ENCODE assay signal across 8 cellular contexts in the genomic region with DNA sequence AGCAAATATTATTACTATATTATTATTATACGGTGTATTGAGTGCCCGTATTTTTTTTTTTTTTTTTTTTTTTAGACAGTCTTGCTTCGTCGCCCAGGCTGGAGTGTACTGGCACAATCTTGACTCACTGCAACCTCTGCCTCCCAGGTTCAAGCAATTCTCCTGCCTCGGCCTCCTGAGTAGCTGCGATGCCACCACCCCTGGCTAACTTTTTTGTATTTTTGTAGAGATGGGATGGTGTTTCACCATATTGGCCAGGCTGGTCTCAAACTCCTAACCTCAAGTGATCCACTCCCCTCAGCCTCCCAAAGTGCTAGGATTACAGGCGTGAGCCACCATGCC. TPM values are rescaled to one million over a fixed set of nuclear protein-coding genes. Genes with fewer than 3 reads are reported as not detected.
DNase-seq lines count a peak whose midpoint lies in the region; ATAC-seq and TF ChIP-seq lines count a peak whose summit lies in the region.
"Not testable (repeated sequence)": the region's sequence is repeated elsewhere in the genome, so short reads cannot be mapped to it uniquely, and the experiment has no call there.

No MANE protein-coding gene starts in this region.

- BruUV-seq in MCF 10A (replicated peaks; lab: Mats Ljungman, UMichigan) = not testable (repeated sequence)

- H3K4me3 Mint-ChIP-seq in CD4-positive, alpha-beta T cell = peak overlapping the region; percentile 93
- H3K4me3 Mint-ChIP-seq in activated CD8-positive, alpha-beta T cell treated with anti-CD3 and anti-CD28 coated beads, Interleukin-2, amount 10 ng/mL, durations not matched to agents 7 days and 5 days = peak overlapping the region; percentile 89
- H3K4me3 Mint-ChIP-seq in MCF 10A (ENCODE audit: unreplicated experiment) (peak overlapping the region; percentile 96), memory B cell (peak overlapping the region; percentile 92)

- H3K27ac ChIP-seq in CD4-positive, alpha-beta T cell (ENCODE audit: low read depth, low read length) = peak overlapping the region; percentile 90
- peak overlapping the region; percentile 95 for H3K27ac ChIP-seq in psoas muscle
- H3K27ac ChIP-seq in transverse colon = peak overlapping the region; percentile 93 to 97 (median 96)

- not testable (repeated sequence) for TF ChIP-seq POLR2A in transverse colon (IDR thresholded peaks at IDR 0.05)

- peaks cover 55% of the 10 kb centered on the region for H3K4me1 ChIP-seq in psoas muscle
- peaks cover 46 to 72% (median 66%) of the 10 kb centered on the region in 4 donors for H3K4me1 ChIP-seq in transverse colon

- not testable (repeated sequence) for H3K27me3 Mint-ChIP-seq in CD4-positive, alpha-beta T cell; activated CD8-positive, alpha-beta T cell treated with anti-CD3 and anti-CD28 coated beads, Interleukin-2, amount 10 ng/mL, durations not matched to agents 7 days and 5 days (ENCODE audit: low read depth); MCF 10A (ENCODE audit: insufficient read depth, unreplicated experiment); memory B cell

- WGBS in psoas muscle, 3 donors = 44 to 60% (median 59%) methylated on average over 7 of the region's 7 CpGs
- 54 to 69% methylated on average over 6 to 7 of the region's 7 CpGs for WGBS in transverse colon (ENCODE audit: low coverage in 1 of 2), 2 donors

- not testable (repeated sequence) for ATAC-seq in CD4-positive, alpha-beta T cell (ENCODE audit: poor library complexity); activated CD8-positive, alpha-beta T cell treated with anti-CD3 and anti-CD28 coated beads, Interleukin-2, amount 10 ng/mL, durations not matched to agents 7 days and 5 days; memory B cell (ENCODE audit: low read depth); psoas muscle

- H3K27ac Mint-ChIP-seq in CD4-positive, alpha-beta T cell = peak overlapping the region; percentile 97
- H3K27ac Mint-ChIP-seq in activated CD8-positive, alpha-beta T cell treated with anti-CD3 and anti-CD28 coated beads, Interleukin-2, amount 10 ng/mL, durations not matched to agents 7 days and 5 days = peak overlapping the region; percentile 91
- H3K27ac Mint-ChIP-seq in MCF 10A (ENCODE audit: low read depth, unreplicated experiment) (peak overlapping the region; percentile 89), memory B cell (peak overlapping the region; percentile 95)

- H3K36me3 Mint-ChIP-seq in CD4-positive, alpha-beta T cell (ENCODE audit: low read depth); memory B cell: not testable (repeated sequence)
- peaks cover 17% of the 10 kb centered on the region for H3K36me3 Mint-ChIP-seq in activated CD8-positive, alpha-beta T cell treated with anti-CD3 and anti-CD28 coated beads, Interleukin-2, amount 10 ng/mL, durations not matched to agents 7 days and 5 days (ENCODE audit: low read depth)
- peaks cover 27% of the 10 kb centered on the region for H3K36me3 Mint-ChIP-seq in MCF 10A (ENCODE audit: insufficient read depth, unreplicated experiment)

- TF ChIP-seq CTCF in CD4-positive, alpha-beta T cell (IDR thresholded peaks at IDR 0.05); MCF 10A (IDR thresholded peaks at IDR 0.05; ENCODE audit: unreplicated experiment); fibroblast of mammary gland (conservative IDR thresholded peaks at IDR 0.05; ENCODE audit: control insufficient read depth, insufficient read depth, low read depth, low read length); psoas muscle (IDR thresholded peaks at IDR 0.05); transverse colon (IDR thresholded peaks at IDR 0.05): not testable (repeated sequence)

- not testable (repeated sequence) for TF ChIP-seq EP300 in transverse colon (IDR thresholded peaks at IDR 0.05; ENCODE audit: low read depth)

- H3K9me3 ChIP-seq in CD4-positive, alpha-beta T cell (ENCODE audit: control insufficient read depth, low read length); MG63; psoas muscle; transverse colon: not testable (repeated sequence)

- not testable (repeated sequence) for H3K9me3 Mint-ChIP-seq in CD4-positive, alpha-beta T cell; activated CD8-positive, alpha-beta T cell treated with anti-CD3 and anti-CD28 coated beads, Interleukin-2, amount 10 ng/mL, durations not matched to agents 7 days and 5 days (ENCODE audit: insufficient read depth); MCF 10A (ENCODE audit: unreplicated experiment); memory B cell

- H3K27me3 ChIP-seq in CD4-positive, alpha-beta T cell (ENCODE audit: control insufficient read depth, insufficient read depth, low read length); MG63; psoas muscle (ENCODE audit: insufficient read depth in 3 of 3, low read length in 2 of 3); transverse colon: not testable (repeated sequence)

- peaks cover 81% of the 10 kb centered on the region for H3K4me1 Mint-ChIP-seq in CD4-positive, alpha-beta T cell (ENCODE audit: low read depth)
- peaks cover 77% of the 10 kb centered on the region for H3K4me1 Mint-ChIP-seq in activated CD8-positive, alpha-beta T cell treated with anti-CD3 and anti-CD28 coated beads, Interleukin-2, amount 10 ng/mL, durations not matched to agents 7 days and 5 days (ENCODE audit: low read depth)
- H3K4me1 Mint-ChIP-seq in MCF 10A (ENCODE audit: insufficient read depth, unreplicated experiment) = peaks cover 55% of the 10 kb centered on the region
- H3K4me1 Mint-ChIP-seq in memory B cell = peaks cover 64% of the 10 kb centered on the region

- peak overlapping the region; percentile 74 for H3K4me3 ChIP-seq in MG63
- peak overlapping the region; percentile 94 for H3K4me3 ChIP-seq in fibroblast of mammary gland (ENCODE audit: control insufficient read depth, low read depth, low read length)
- peak overlapping the region; percentile 96 for H3K4me3 ChIP-seq in psoas muscle
- H3K4me3 ChIP-seq in transverse colon = peak overlapping the region in 3 of 4 donors; percentile 16 to 84 (median 79)

- in situ Hi-C loops in transverse colon (cut with MboI; ENCODE audit: low pct_ligation_motif_present in 1 of 4, low pct_unique_long_range_greater_than_20kb in 1 of 4, low sequenced_read_pairs in 3 of 4) = loop anchor here in 1 of 4 donors (5.0 kb wide), 1 partner anchor 88 kb away; the partner anchor contains the start of gene SMU1

- peaks cover 13% of the 10 kb centered on the region; the same call in 1 of the 2 replicates for H3K36me3 ChIP-seq in MG63
- H3K36me3 ChIP-seq in psoas muscle (ENCODE audit: insufficient read depth in 1 of 2, low read depth in 1 of 2); transverse colon: not testable (repeated sequence)

- DNase-seq in CD4-positive, alpha-beta T cell; MG63; activated CD8-positive, alpha-beta T cell treated with anti-CD3 and anti-CD28 coated beads, Interleukin-2, amount 10 ng/mL, durations not matched to agents 7 days and 5 days; MCF 10A (ENCODE audit: unreplicated experiment); fibroblast of mammary gland (ENCODE audit: low read depth); memory B cell (ENCODE audit: low spot score in 2 of 2); psoas muscle; transverse colon: not testable (repeated sequence)

- intact Hi-C loops in CD4-positive, alpha-beta T cell (cut with DNase I, micrococcal nuclease) = loop anchor here (2.0 to 10.0 kb wide), 8 partner anchors 16 to 1212 kb away; partner anchors contain the start of genes MYORG (in 1 of the 2), NOL6 (in 1 of the 2), SMIM27 (in 1 of the 2) and TOPORS (in 1 of the 2)
- intact Hi-C loops in MCF 10A (cut with micrococcal nuclease) (loop anchor here (2.0 kb wide), 1 partner anchor 60 kb away; no protein-coding TSS in a partner anchor), psoas muscle (cut with DNase I) (loop anchor here (5.0 kb wide), 3 partner anchors 38 to 83 kb away; no protein-coding TSS in a partner anchor), transverse colon (cut with DNase I; ENCODE audit: low total_unique reads) (loop anchor here (5.0 kb wide), 1 partner anchor 88 kb away; the partner anchor contains the start of gene SMU1)

- CTCF ChIA-PET in CD4-positive, alpha-beta T cell (lab: Charles Lee); MCF 10A (lab: Yijun Ruan, JAX): not testable (repeated sequence)
- CTCF ChIA-PET in activated CD8-positive, alpha-beta T cell treated with anti-CD3 and anti-CD28 coated beads, Interleukin-2, amount 10 ng/mL, durations not matched to agents 7 days and 5 days (lab: Charles Lee) = interaction anchor here (1.0 kb wide), 1 partner anchor 40 kb away, joined by 3 read pairs; no protein-coding TSS in a partner anchor

- POLR2A ChIA-PET in CD4-positive, alpha-beta T cell (lab: Charles Lee) = interaction anchor here (3.7 kb wide), 1 partner anchor 88 kb away, joined by 33 read pairs; the partner anchor contains the start of gene SMU1
- POLR2A ChIA-PET in activated CD8-positive, alpha-beta T cell treated with anti-CD3 and anti-CD28 coated beads, Interleukin-2, amount 10 ng/mL, durations not matched to agents 7 days and 5 days (lab: Charles Lee) = not testable (repeated sequence)
- POLR2A ChIA-PET in MCF 10A (lab: Yijun Ruan, JAX) = interaction anchor here (0.7 to 12.0 kb wide), 8 partner anchors 8 to 99 kb away, joined by 3 to 242 read pairs (median 36); partner anchors contain the start of genes BAG1, CHMP5 and SMU1

RNA-seq across cellular contexts. Expression of gene B4GALT1, which starts 2.2 kb away (rescaled TPM):
- 10 to 100 TPM; 74.7 to 77.0 TPM for total RNA-seq in CD4-positive, alpha-beta T cell
- total RNA-seq in MG63 (2014; rRNA removed; shearing (Covaris generic); ENCODE audit: low replicate concordance) = 31.9 and 35.2 TPM in 2 replicates
- 10 to 100 TPM; 27.8 to 28.5 TPM for total RNA-seq in activated CD8-positive, alpha-beta T cell treated with anti-CD3 and anti-CD28 coated beads, Interleukin-2, amount 10 ng/mL, durations not matched to agents 7 days and 5 days
- total RNA-seq in MCF 10A (2022) (155 and 184 TPM in 2 replicates), psoas muscle (10 to 100 TPM; 22.3 to 28.1 (median 24.4) TPM), transverse colon (100 to 1,000 TPM in 2 of 4 donors, 10 to 100 TPM in 2; 23.7 to 126 (median 93.7) TPM)
- 10 to 100 TPM; 13.0 to 21.9 (median 17.8) TPM for polyA plus RNA-seq in psoas muscle
